ENCODE assay signal across 1 cellular context in the genomic region with DNA sequence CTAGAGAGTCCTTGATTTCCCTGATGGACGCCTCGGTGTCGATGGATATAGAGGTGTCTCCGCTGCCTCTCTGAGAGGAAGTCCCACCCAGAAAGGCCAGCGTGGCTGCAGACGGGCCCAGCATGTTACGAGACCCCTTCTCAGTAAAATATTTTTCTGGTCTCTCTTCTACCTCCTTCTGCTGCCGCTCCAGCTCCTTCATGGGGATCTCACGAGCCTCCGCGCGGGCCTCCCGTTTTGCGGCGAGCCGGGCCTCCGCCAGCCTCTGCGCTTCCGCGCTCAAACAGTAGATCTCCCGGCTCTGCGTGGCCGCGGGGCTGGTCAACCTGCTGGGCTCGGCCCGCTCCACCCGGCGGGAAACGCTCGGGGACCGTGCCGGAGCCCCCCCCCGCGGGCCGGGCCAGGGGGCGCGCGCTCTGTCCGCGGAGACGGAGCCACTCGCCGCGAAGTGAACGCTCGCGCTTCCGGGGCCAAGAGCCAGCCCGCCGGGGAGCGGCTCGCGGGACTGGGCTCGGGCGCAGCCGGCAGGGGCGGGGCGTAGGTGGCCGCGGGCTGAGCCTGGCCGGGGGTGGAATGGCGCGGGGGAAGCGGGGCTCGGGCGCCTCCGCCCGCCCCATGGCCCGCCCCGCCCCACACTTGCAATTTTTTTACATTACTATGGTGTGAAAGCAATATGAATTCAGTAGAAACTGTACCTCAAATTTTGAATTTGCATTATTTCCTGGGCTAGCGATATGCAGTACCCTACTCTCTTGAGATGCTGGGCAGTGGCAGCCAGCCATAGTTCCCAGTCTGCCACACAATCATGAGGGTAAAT.
TF ChIP-seq lines count a peak whose summit lies in the region.

No MANE protein-coding gene starts in this region.

TF ChIP-seq in GM12878, 131 proteins besides CTCF, POLR2A, EP300 and RAD21 (continued from another document and continues in another):
- TF ChIP-seq USF2 (IDR thresholded peaks at IDR 0.05; ENCODE audit: borderline replicate concordance, low read depth, low read length) (no peak), ZNF24 (IDR thresholded peaks at IDR 0.05) (0 out of 2 replicates have a peak, but pooled peaks have one; percentile 49), YBX1 (IDR thresholded peaks at IDR 0.05) (no peak), ATF7 (IDR thresholded peaks at IDR 0.05; ENCODE audit: low read depth) (no peak), BHLHE40 (IDR thresholded peaks at IDR 0.05; ENCODE audit: borderline replicate concordance in 1 of 2, low read depth in 2 of 2, low read length in 1 of 2) (peak in 1 of 2 experiments; percentile 71; a peak in 2 of 4 replicates), EGR1 (IDR thresholded peaks at IDR 0.05; ENCODE audit: borderline replicate concordance in 1 of 2, low read depth in 2 of 2, low read length in 2 of 2) (peak in 1 of 2 experiments; percentile 91; a peak in 2 of 3 replicates), RELA (IDR thresholded peaks at IDR 0.05; ENCODE audit: borderline replicate concordance, partially characterized antibody) (no peak), NR2F1 (conservative IDR thresholded peaks at IDR 0.05) (peak; percentile 67; the same call in 1 of the 2 replicates), ZNF687 (IDR thresholded peaks at IDR 0.05) (peak; percentile 75; the same call in 1 of the 2 replicates), MEF2A (IDR thresholded peaks at IDR 0.05; ENCODE audit: insufficient read depth, low read depth, low read length) (no peak), SMC3 (IDR thresholded peaks at IDR 0.05; ENCODE audit: borderline replicate concordance, low read length) (no peak), JUNB (IDR thresholded peaks at IDR 0.05) (no peak), NR2C2 (IDR thresholded peaks at IDR 0.05; ENCODE audit: borderline replicate concordance, control insufficient read depth, insufficient read length, low read depth) (no peak), BMI1 (IDR thresholded peaks at IDR 0.05; ENCODE audit: borderline replicate concordance) (no peak), E2F8 (IDR thresholded peaks at IDR 0.05; ENCODE audit: low read depth, partially characterized antibody) (no peak), RUNX3 (IDR thresholded peaks at IDR 0.05; ENCODE audit: low read length) (peak; percentile 37; the same call in 1 of the 2 replicates), SP1 (IDR thresholded peaks at IDR 0.05; ENCODE audit: low read depth, low read length) (no peak), IKZF1 (conservative IDR thresholded peaks at IDR 0.05) (peak; percentile 70), POLR2AphosphoS5 (IDR thresholded peaks at IDR 0.05; ENCODE audit: low read length) (no peak), ZNF274 (IDR thresholded peaks at IDR 0.05; ENCODE audit: insufficient read depth, insufficient read length) (no peak), RCOR1 (conservative IDR thresholded peaks at IDR 0.05; ENCODE audit: low read depth, low read length) (0 out of 2 replicates have a peak, but pooled peaks have one; percentile 28), BRCA1 (IDR thresholded peaks at IDR 0.05; ENCODE audit: low read depth, low read length) (no peak), ZBED1 (IDR thresholded peaks at IDR 0.05; ENCODE audit: borderline replicate concordance) (no peak), TCF12 (IDR thresholded peaks at IDR 0.05; ENCODE audit: low read depth, low read length) (0 out of 2 replicates have a peak, but pooled peaks have one; percentile 16), IRF4 (IDR thresholded peaks at IDR 0.05; ENCODE audit: low read depth, low read length) (no peak), CREB1 (IDR thresholded peaks at IDR 0.05; ENCODE audit: low read depth) (no peak), SREBF2 (IDR thresholded peaks at IDR 0.05; ENCODE audit: low read length) (no peak), ZBTB40 (IDR thresholded peaks at IDR 0.05; ENCODE audit: borderline replicate concordance) (peak; percentile 38; the same call in 1 of the 2 replicates), TCF3 (IDR thresholded peaks at IDR 0.05; ENCODE audit: borderline replicate concordance, insufficient read depth, low read depth, low read length) (0 out of 2 replicates have a peak, but pooled peaks have one; percentile 24), MYC (IDR thresholded peaks at IDR 0.05; ENCODE audit: insufficient read depth, insufficient read length, insufficient replicate concordance, low read length, severe bottlenecking) (no peak), HDGF (IDR thresholded peaks at IDR 0.05) (no peak), TBL1XR1 (IDR thresholded peaks at IDR 0.05; ENCODE audit: low read depth, low read length) (no peak), ZZZ3 (IDR thresholded peaks at IDR 0.05; ENCODE audit: control insufficient read depth, insufficient read length, low read depth) (no peak), SIX5 (IDR thresholded peaks at IDR 0.05; ENCODE audit: low read depth, low read length, severe bottlenecking) (no peak)
- TF ChIP-seq, protein P1, sequence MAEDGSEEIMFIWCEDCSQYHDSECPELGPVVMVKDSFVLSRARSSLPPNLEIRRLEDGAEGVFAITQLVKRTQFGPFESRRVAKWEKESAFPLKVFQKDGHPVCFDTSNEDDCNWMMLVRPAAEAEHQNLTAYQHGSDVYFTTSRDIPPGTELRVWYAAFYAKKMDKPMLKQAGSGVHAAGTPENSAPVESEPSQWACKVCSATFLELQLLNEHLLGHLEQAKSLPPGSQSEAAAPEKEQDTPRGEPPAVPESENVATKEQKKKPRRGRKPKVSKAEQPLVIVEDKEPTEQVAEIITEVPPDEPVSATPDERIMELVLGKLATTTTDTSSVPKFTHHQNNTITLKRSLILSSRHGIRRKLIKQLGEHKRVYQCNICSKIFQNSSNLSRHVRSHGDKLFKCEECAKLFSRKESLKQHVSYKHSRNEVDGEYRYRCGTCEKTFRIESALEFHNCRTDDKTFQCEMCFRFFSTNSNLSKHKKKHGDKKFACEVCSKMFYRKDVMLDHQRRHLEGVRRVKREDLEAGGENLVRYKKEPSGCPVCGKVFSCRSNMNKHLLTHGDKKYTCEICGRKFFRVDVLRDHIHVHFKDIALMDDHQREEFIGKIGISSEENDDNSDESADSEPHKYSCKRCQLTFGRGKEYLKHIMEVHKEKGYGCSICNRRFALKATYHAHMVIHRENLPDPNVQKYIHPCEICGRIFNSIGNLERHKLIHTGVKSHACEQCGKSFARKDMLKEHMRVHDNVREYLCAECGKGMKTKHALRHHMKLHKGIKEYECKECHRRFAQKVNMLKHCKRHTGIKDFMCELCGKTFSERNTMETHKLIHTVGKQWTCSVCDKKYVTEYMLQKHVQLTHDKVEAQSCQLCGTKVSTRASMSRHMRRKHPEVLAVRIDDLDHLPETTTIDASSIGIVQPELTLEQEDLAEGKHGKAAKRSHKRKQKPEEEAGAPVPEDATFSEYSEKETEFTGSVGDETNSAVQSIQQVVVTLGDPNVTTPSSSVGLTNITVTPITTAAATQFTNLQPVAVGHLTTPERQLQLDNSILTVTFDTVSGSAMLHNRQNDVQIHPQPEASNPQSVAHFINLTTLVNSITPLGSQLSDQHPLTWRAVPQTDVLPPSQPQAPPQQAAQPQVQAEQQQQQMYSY (CRISPR knock-in tag; IDR thresholded peaks at IDR 0.05), result no peak
- TF ChIP-seq, protein P2, sequence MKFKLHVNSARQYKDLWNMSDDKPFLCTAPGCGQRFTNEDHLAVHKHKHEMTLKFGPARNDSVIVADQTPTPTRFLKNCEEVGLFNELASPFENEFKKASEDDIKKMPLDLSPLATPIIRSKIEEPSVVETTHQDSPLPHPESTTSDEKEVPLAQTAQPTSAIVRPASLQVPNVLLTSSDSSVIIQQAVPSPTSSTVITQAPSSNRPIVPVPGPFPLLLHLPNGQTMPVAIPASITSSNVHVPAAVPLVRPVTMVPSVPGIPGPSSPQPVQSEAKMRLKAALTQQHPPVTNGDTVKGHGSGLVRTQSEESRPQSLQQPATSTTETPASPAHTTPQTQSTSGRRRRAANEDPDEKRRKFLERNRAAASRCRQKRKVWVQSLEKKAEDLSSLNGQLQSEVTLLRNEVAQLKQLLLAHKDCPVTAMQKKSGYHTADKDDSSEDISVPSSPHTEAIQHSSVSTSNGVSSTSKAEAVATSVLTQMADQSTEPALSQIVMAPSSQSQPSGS (IDR thresholded peaks at IDR 0.05; ENCODE audit: low read length), result no peak
